Comparison of ENCODE assay signal across 8 cellular contexts in genomic region chr1:150568567-150568966, GRCh38. TPM values are rescaled to one million over a fixed set of nuclear protein-coding genes. Genes with fewer than 3 reads are reported as not detected.
A peak's percentile ranks its signal among the peaks of the same experiment; 100 is the strongest.
DNase-seq lines count a peak whose midpoint lies in the region; ATAC-seq, FAIRE-seq and TF ChIP-seq lines count a peak whose summit lies in the region.

No MANE protein-coding gene starts in this region.

- peaks cover 66% of the 10 kb centered on the region for H3K79me2 ChIP-seq in GM23248 (ENCODE audit: insufficient read depth)

- no peak overlapping the region for H2AFZ ChIP-seq in GM23248

- peak overlapping the region; percentile 35 for H3K4me2 ChIP-seq in GM23248 (ENCODE audit: unreplicated experiment)

- DNase-seq in GM23248: no peak
- no peak for DNase-seq in right atrium auricular region (ENCODE audit: low spot score)
- DNase-seq in small intestine: no peak
- DNase-seq in G401 (ENCODE audit: low spot score): no peak

- in situ Hi-C loops in GM23248 (cut with MboI) (loop anchor here (10.0 kb wide), 1 partner anchor 246 kb away; no protein-coding TSS in a partner anchor), G401 (cut with HindIII; ENCODE audit: low sequenced_read_pairs) (no loop called here)

- H3K27ac ChIP-seq in GM23248: peak overlapping the region; percentile 100
- peak overlapping the region; percentile 97 for H3K27ac ChIP-seq in VCaP
- peak overlapping the region; percentile 98 to 100 for H3K27ac ChIP-seq in right atrium auricular region
- H3K27ac ChIP-seq in small intestine (ENCODE audit: low read depth in 1 of 2, low read length in 1 of 2): peak overlapping the region; percentile 81 to 85

- peaks cover 78% of the 10 kb centered on the region for H3K4me1 ChIP-seq in GM23248 (ENCODE audit: insufficient read depth)
- peaks cover 0 to 98% of the 10 kb centered on the region in 2 donors for H3K4me1 ChIP-seq in right atrium auricular region
- H3K4me1 ChIP-seq in small intestine (ENCODE audit: control insufficient read depth in 2 of 2, insufficient read depth in 1 of 2, low read depth in 1 of 2, low read length in 1 of 2): peaks cover 4 to 31% of the 10 kb centered on the region in 2 donors

- peaks cover 92% of the 10 kb centered on the region for H3F3A ChIP-seq in GM23248 (ENCODE audit: insufficient read depth)

- H3K36me3 ChIP-seq in GM23248 (ENCODE audit: low read depth) (peaks cover 27% of the 10 kb centered on the region), right atrium auricular region (peaks cover 38% of the 10 kb centered on the region), small intestine (ENCODE audit: control insufficient read depth in 2 of 2, insufficient read depth in 2 of 2, low read length in 2 of 2) (peaks cover 4 to 6% of the 10 kb centered on the region in 2 donors)

- H3K4me3 ChIP-seq in GM23248 (0 out of 2 replicates have a peak overlapping the region, but pooled peaks have one; percentile 20), right atrium auricular region (peak overlapping the region; percentile 24), small intestine (ENCODE audit: low read depth in 1 of 2, low read length in 2 of 2) (no peak overlapping the region)

- H4K20me1 ChIP-seq in GM23248 (ENCODE audit: insufficient read depth): no peaks in the 10 kb centered on the region

- H3K9ac ChIP-seq in GM23248: peak overlapping the region; percentile 84

- TF ChIP-seq CTCF in VCaP (conservative IDR thresholded peaks at IDR 0.05) (no peak), right atrium auricular region (IDR thresholded peaks at IDR 0.05) (no peak)

- H3K9me2 ChIP-seq in GM23248 (ENCODE audit: insufficient read depth): no peaks in the 10 kb centered on the region

- FAIRE-seq in small intestine (lab: Jason Lieb, UNC): no peak

- no peak for ATAC-seq in GM19397 (IDR thresholded peaks at IDR 0.05; ENCODE audit: unreplicated experiment)
- no peak for ATAC-seq in HG03442 (IDR thresholded peaks at IDR 0.05; ENCODE audit: unreplicated experiment)
- ATAC-seq in HG02610 (IDR thresholded peaks at IDR 0.05; ENCODE audit: unreplicated experiment): no peak

- H3K27me3 ChIP-seq in GM23248 (replicated peaks; ENCODE audit: insufficient read depth): no peaks in the 10 kb centered on the region
- no peaks in the 10 kb centered on the region for H3K27me3 ChIP-seq in right atrium auricular region
- no peaks in the 10 kb centered on the region for H3K27me3 ChIP-seq in small intestine (ENCODE audit: control insufficient read depth in 2 of 2, insufficient read depth in 2 of 2, low read length in 2 of 2)

- H3K9me3 ChIP-seq in GM23248 (ENCODE audit: low read depth) (no peaks in the 10 kb centered on the region), right atrium auricular region (no peaks in the 10 kb centered on the region), small intestine (ENCODE audit: control insufficient read depth, low read depth) (no peaks in the 10 kb centered on the region)

RNA-seq across cellular contexts. Expression of gene MCL1, which starts 10.8 kb away (rescaled TPM):
- total RNA-seq in GM23248 (2014; rRNA removed; shearing (Covaris generic)): 307 and 310 TPM in 2 replicates
- polyA plus RNA-seq in GM23248 (2016; fragmentation: Nextera tagmentation; extraction: Ambion mirVana): 79.0 and 84.7 TPM in 2 replicates
- 100 to 1,000 TPM in 1 of 2 donors, 10 to 100 TPM in 1; 96.7 to 146 TPM for total RNA-seq in right atrium auricular region
- 100 to 1,000 TPM in 2 of 3 donors, 10 to 100 TPM in 1; 87.0 to 110 (median 101) TPM for polyA plus RNA-seq in small intestine
- total RNA-seq in G401 (2014; rRNA removed; shearing (Covaris generic)): 112 and 129 TPM in 2 replicates

RNA-seq across cellular contexts. Expression of gene ADAMTSL4, which starts 19.4 kb away (rescaled TPM):
- 27.6 and 27.9 TPM in 2 replicates for total RNA-seq in GM23248 (2014; rRNA removed; shearing (Covaris generic))
- polyA plus RNA-seq in GM23248 (2016; fragmentation: Nextera tagmentation; extraction: Ambion mirVana) (45.4 TPM in 2 replicates), small intestine (10 to 100 TPM in 1 of 3 donors, under 1 TPM in 2; 0.27 to 16.1 (median 0.45) TPM)
- 10 to 100 TPM; 21.9 to 41.1 TPM for total RNA-seq in right atrium auricular region
- total RNA-seq in G401 (2014; rRNA removed; shearing (Covaris generic)): 20.0 and 22.9 TPM in 2 replicates

RNA-seq across cellular contexts. Expression of gene FALEC, which starts 53.0 kb away (rescaled TPM):
- total RNA-seq in GM23248 (2014; rRNA removed; shearing (Covaris generic)): not detected in 2 replicates
- 0.49 and 0.71 TPM in 2 replicates for polyA plus RNA-seq in GM23248 (2016; fragmentation: Nextera tagmentation; extraction: Ambion mirVana)
- total RNA-seq in right atrium auricular region: not detected
- under 1 TPM in 1 of 3 donors, not detected in 2; 0.24 TPM for polyA plus RNA-seq in small intestine
- total RNA-seq in G401 (2014; rRNA removed; shearing (Covaris generic)): 2.2 TPM in 1 of 2 replicates, not detected in the other

Comparison
In these comparisons a context has a peak if more than half of its experiments do, and no peak if none do; other contexts are left out.
1. H3K4me3 ChIP-seq: peak in GM23248 (single experiment) and right atrium auricular region (2 of 2); none in small intestine (0 of 2).
2. Peak in every context shown above with its lines, with median percentiles within 50 percentile points of each other: H3K27ac ChIP-seq.